ENCODE assay signal across 24 cellular contexts in genomic region chr10:66746711-66747110, GRCh38.
A peak's percentile ranks its signal among the peaks of the same experiment; 100 is the strongest.
DNase-seq lines count a peak whose midpoint lies in the region; ATAC-seq, FAIRE-seq and TF ChIP-seq lines count a peak whose summit lies in the region.
"Had no signal": no experiment of that assay in that cellular context is flagged by ENCODE, and none has a peak within 500 bp of the region (broad histone marks: within the 10 kb centered on the region; RNA-seq: fewer than 3 reads in every experiment).

No MANE protein-coding gene starts in this region.

- TF ChIP-seq RAD21 in HepG2 (CRISPR knock-in tag; IDR thresholded peaks at IDR 0.05), result no peak

- H3K27me3 ChIP-seq in HepG2 (ENCODE audit: control insufficient read depth in 1 of 2, insufficient read depth in 2 of 2, low read length in 2 of 2), result no peaks in the 10 kb centered on the region
- no peaks in the 10 kb centered on the region for H3K27me3 ChIP-seq in heart right ventricle

- TF ChIP-seq CTCF in AG10803 (conservative IDR thresholded peaks at IDR 0.05; ENCODE audit: low read length) (no peak), epithelial cell of esophagus (IDR thresholded peaks at IDR 0.05; ENCODE audit: insufficient read depth, low read depth, low read length, missing control alignments) (no peak), HepG2 (CRISPR knock-in tag; IDR thresholded peaks at IDR 0.05) (no peak), heart right ventricle (IDR thresholded peaks at IDR 0.05) (no peak)

- no TSS peak for BruUV-seq in HepG2 (replicated peaks; lab: Mats Ljungman, UMichigan)

- CTCF ChIA-PET in HepG2 (lab: Yijun Ruan, JAX; ENCODE audit: low intra/inter-chr PET ratio, low total read pairs), result no interaction called here

- H3K36me3 Mint-ChIP-seq in activated T-cell treated with anti-CD3 and anti-CD28 coated beads, Interleukin-2, amount 50 U/mL, for 4 hours (ENCODE audit: insufficient read depth), result no peaks in the 10 kb centered on the region
- H3K36me3 Mint-ChIP-seq: IgD-negative memory B cell had no signal

- H3K4me2 ChIP-seq in HepG2 (ENCODE audit: low read depth, low read length), result no peak overlapping the region

- H3K4me3 Mint-ChIP-seq in activated T-cell treated with anti-CD3 and anti-CD28 coated beads, Interleukin-2, amount 50 U/mL, for 4 hours, result no peak overlapping the region
- H3K4me3 Mint-ChIP-seq: B cell, IgD-negative memory B cell had no signal

- H3K4me1 Mint-ChIP-seq in activated T-cell treated with anti-CD3 and anti-CD28 coated beads, Interleukin-2, amount 50 U/mL, for 4 hours (ENCODE audit: low read depth), result no peaks in the 10 kb centered on the region
- H3K4me1 Mint-ChIP-seq: B cell, IgD-negative memory B cell had no signal

- H4K20me1 ChIP-seq in HepG2 (ENCODE audit: insufficient read depth, low read length), result no peaks in the 10 kb centered on the region

- FAIRE-seq in RCC 7860 (lab: Jason Lieb, UNC) (peak; percentile 26), HepG2 (lab: Jason Lieb, UNC) (no peak)
- FAIRE-seq: G401.6 had no signal

- no peaks in the 10 kb centered on the region for H3K9me3 Mint-ChIP-seq in activated T-cell treated with anti-CD3 and anti-CD28 coated beads, Interleukin-2, amount 50 U/mL, for 4 hours

- no peak for TF ChIP-seq POLR2A in HepG2 (IDR thresholded peaks at IDR 0.05; ENCODE audit: insufficient read depth in 1 of 2, low read depth in 2 of 2, low read length in 2 of 2)

- intact Hi-C loops in HepG2 (cut with micrococcal nuclease; ENCODE audit: unreplicated experiment) (no loop called here), heart right ventricle (cut with DNase I) (no loop called here)

- no peak for TF ChIP-seq EP300 in HepG2 (IDR thresholded peaks at IDR 0.05; ENCODE audit: low read depth in 2 of 2, low read length in 2 of 2)
- no peak for TF ChIP-seq EP300 in HepG2 (CRISPR knock-in tag; IDR thresholded peaks at IDR 0.05; ENCODE audit: borderline replicate concordance)

- DNase-seq in AG10803 (ENCODE audit: low read depth) (peak; percentile 22), RCC 7860 (ENCODE audit: low spot score) (no peak), epithelial cell of esophagus (ENCODE audit: low read depth) (peak; percentile 1), myocyte (ENCODE audit: low read depth) (peak; percentile 5), HepG2 (ENCODE audit: low spot score) (no peak), ureter (ENCODE audit: low spot score) (no peak), heart right ventricle (no peak)
- DNase-seq in activated T-cell treated with anti-CD3 and anti-CD28 coated beads, Interleukin-2, amount 50 U/mL, for 4 hours, result no peak
- DNase-seq: 8988T; DMS79 treated with DMSO at 0.1 percent for 48 hours; Karpas-422; NCI-H1105; NCI-H1694; NCI-H2081 treated with DMSO at 0.1 percent for 48 hours; NCI-H446 treated with DMSO at 0.1 percent for 48 hours; NCI-H69; NK-92 treated with Interleukin-12 subunit alpha and Interleukin-12 subunit beta, amount 100 ng/mL, for 24 hours; RPMI8226; SIG-M5 had no signal

- POLR2A ChIA-PET in HepG2 (lab: Yijun Ruan, JAX), result no interaction called here

- in situ Hi-C loops in HepG2 (cut with HindIII; ENCODE audit: extremely low pct_ligation_motif_present, low pct_unique_long_range_greater_than_20kb), result no loop called here

- H3K9ac ChIP-seq in HepG2 (ENCODE audit: insufficient read depth, low read depth, low read length), result no peak overlapping the region

- H3K27me3 Mint-ChIP-seq in activated T-cell treated with anti-CD3 and anti-CD28 coated beads, Interleukin-2, amount 50 U/mL, for 4 hours (ENCODE audit: low read depth), result no peaks in the 10 kb centered on the region
- H3K27me3 Mint-ChIP-seq: B cell, IgD-negative memory B cell had no signal

- 2% methylated on average over 2 of the region's 2 CpGs for WGBS in HepG2 (ENCODE audit: low lambda C conversion rate)
- 83 to 84% methylated on average over 2 of the region's 2 CpGs for WGBS in heart right ventricle, 2 donors

- H3K27ac ChIP-seq in HepG2 (ENCODE audit: extremely low read length, insufficient read depth, low read length) (no peak overlapping the region), heart right ventricle (no peak overlapping the region)
- H3K27ac ChIP-seq: HL-60 had no signal

- H2AFZ ChIP-seq in HepG2 (ENCODE audit: low read length), result no peak overlapping the region

- H3K36me3 ChIP-seq in HepG2 (replicated peaks in 1 of 2; ENCODE audit: control insufficient read depth in 1 of 2, insufficient read depth in 2 of 2, low read length in 2 of 2) (no peaks in the 10 kb centered on the region), heart right ventricle (no peaks in the 10 kb centered on the region)
- H3K36me3 ChIP-seq: HAP-1 had no signal

- H3K4me1 ChIP-seq in HepG2 (ENCODE audit: insufficient read depth, low read length) (no peaks in the 10 kb centered on the region), heart right ventricle (no peaks in the 10 kb centered on the region)
- H3K4me1 ChIP-seq: HAP-1 had no signal

- H3K79me2 ChIP-seq in HepG2 (ENCODE audit: insufficient read depth, low read length), result no peaks in the 10 kb centered on the region

- H3K4me3 ChIP-seq in AG10803 (ENCODE audit: low read length) (no peak overlapping the region), epithelial cell of esophagus (ENCODE audit: low read length) (no peak overlapping the region), HepG2 (replicated peaks in 1 of 3; ENCODE audit: insufficient read depth in 1 of 3, low read depth in 2 of 3, low read length in 3 of 3) (no peak overlapping the region), heart right ventricle (no peak overlapping the region)
- H3K4me3 ChIP-seq: HAP-1 had no signal

- H3K9me3 ChIP-seq in HepG2 (ENCODE audit: low read length) (no peaks in the 10 kb centered on the region), heart right ventricle (no peaks in the 10 kb centered on the region)
- H3K9me3 ChIP-seq: HAP-1 had no signal

- ATAC-seq in activated T-cell treated with anti-CD3 and anti-CD28 coated beads, Interleukin-2, amount 50 U/mL, for 4 hours, result no peak
- ATAC-seq in HepG2 (no peak), heart right ventricle (no peak)

TF ChIP-seq in HepG2, 621 proteins besides CTCF, POLR2A, EP300 and RAD21:
- no peak for TF ChIP-seq ZNF766 (CRISPR knock-in tag; IDR thresholded peaks at IDR 0.05; ENCODE audit: borderline replicate concordance)
- TF ChIP-seq ZNF326 (CRISPR knock-in tag; IDR thresholded peaks at IDR 0.05; ENCODE audit: borderline replicate concordance), result no peak
TF ChIP-seq in HepG2: peak in this region for 0.

Comparison
In these comparisons a context has a peak if more than half of its experiments do, and no peak if none do; other contexts are left out.
1. DNase-seq: peak in AG10803 (single experiment), epithelial cell of esophagus (single experiment) and myocyte (single experiment); none in RCC 7860 (single experiment), activated T-cell treated with anti-CD3 and anti-CD28 coated beads, Interleukin-2, amount 50 U/mL, for 4 hours (single experiment), HepG2 (single experiment), ureter (single experiment) and heart right ventricle (0 of 2).